In the genomic region with DNA sequence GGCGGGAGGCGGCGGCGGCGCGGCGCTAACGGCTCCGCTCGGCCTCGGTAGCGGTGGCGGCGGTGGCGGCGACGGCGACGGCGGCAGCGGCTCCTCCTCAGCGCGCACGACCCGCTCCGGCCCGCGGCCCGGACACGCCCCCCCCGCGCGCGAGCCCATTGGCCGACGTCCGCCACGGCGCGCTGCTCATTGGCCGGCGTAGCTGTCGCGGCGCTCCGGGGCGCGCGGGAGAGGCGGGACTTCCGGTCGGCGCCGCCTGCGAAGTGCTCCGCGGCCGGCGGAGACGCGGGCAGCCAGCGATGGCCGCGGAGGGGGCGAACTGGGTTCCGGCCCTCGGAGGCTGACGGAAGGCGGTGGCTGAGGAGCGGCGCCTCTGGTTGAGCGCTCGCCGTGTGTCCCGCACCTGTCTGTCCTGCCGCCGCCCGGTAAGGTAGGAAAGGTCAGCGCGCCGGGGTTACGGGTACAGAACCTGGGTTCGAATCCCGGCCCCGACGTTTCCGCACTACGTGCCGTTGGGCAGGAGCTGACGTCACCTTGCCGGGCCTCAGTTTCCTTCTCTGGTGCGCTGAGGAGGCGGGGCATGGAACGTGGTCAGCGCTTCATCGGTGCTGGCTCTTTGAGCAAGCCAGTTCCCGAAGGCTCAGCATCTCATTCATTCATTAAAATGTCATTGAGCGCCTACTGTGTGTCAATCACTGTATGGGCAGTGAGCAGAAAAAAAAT, we compare ENCODE assay signal across 1 cellular context.
A peak's percentile ranks its signal among the peaks of the same experiment; 100 is the strongest.
TF ChIP-seq lines count a peak whose summit lies in the region.

A gene (minus strand): TSS at position 108 of the 723 bp plus-strand sequence. CDS start 13,826 bp downstream, outside the sequence.

TF ChIP-seq in H1, 55 proteins besides CTCF, POLR2A, EP300 and RAD21:
- TF ChIP-seq TAF7 (optimal IDR thresholded peaks at IDR 0.05; ENCODE audit: borderline replicate concordance, low read depth, low read length) (peak; percentile 70), CHD2 (IDR thresholded peaks at IDR 0.05; ENCODE audit: low read length) (peak; percentile 68), ZNF274 (IDR thresholded peaks at IDR 0.05; ENCODE audit: borderline replicate concordance, extremely low read depth, low read length) (no peak), GABPA (IDR thresholded peaks at IDR 0.05; ENCODE audit: borderline replicate concordance, insufficient read depth, low read length) (peak; percentile 93), SIX5 (IDR thresholded peaks at IDR 0.05; ENCODE audit: low read depth, low read length) (no peak), CTBP2 (IDR thresholded peaks at IDR 0.05; ENCODE audit: borderline replicate concordance, insufficient read depth, insufficient read length, low read length) (no peak), YY1 (IDR thresholded peaks at IDR 0.05; ENCODE audit: low read depth, low read length) (peak; percentile 84), KDM1A (IDR thresholded peaks at IDR 0.05; ENCODE audit: borderline replicate concordance, low read length) (peak; percentile 71), HDAC2 (IDR thresholded peaks at IDR 0.05; ENCODE audit: borderline replicate concordance in 1 of 2, low read depth in 2 of 2, low read length in 2 of 2) (no peak; a peak in 1 of 4 replicates), KDM5A (IDR thresholded peaks at IDR 0.05; ENCODE audit: low read length) (no peak), SRF (IDR thresholded peaks at IDR 0.05; ENCODE audit: low read depth, low read length) (no peak), ASH2L (IDR thresholded peaks at IDR 0.05; ENCODE audit: low read length) (peak; percentile 75), GTF2F1 (IDR thresholded peaks at IDR 0.05; ENCODE audit: borderline replicate concordance, low read depth, low read length) (no peak), CHD1 (IDR thresholded peaks at IDR 0.05; ENCODE audit: low read depth, low read length) (no peak), BACH1 (IDR thresholded peaks at IDR 0.05; ENCODE audit: low read length) (no peak), SUZ12 (IDR thresholded peaks at IDR 0.05; ENCODE audit: low read length) (no peak), TBP (IDR thresholded peaks at IDR 0.05; ENCODE audit: low read depth, low read length) (peak; percentile 46; the same call in 1 of the 2 replicates), RXRA (IDR thresholded peaks at IDR 0.05; ENCODE audit: insufficient read depth, low read depth, low read length) (no peak), SAP30 (IDR thresholded peaks at IDR 0.05; ENCODE audit: insufficient read depth, insufficient replicate concordance, low read length) (no peak), SP1 (IDR thresholded peaks at IDR 0.05; ENCODE audit: low read depth, low read length) (peak; percentile 73; the same call in 1 of the 2 replicates), TAF1 (IDR thresholded peaks at IDR 0.05; ENCODE audit: low read depth, low read length) (peak; percentile 75), TEAD4 (IDR thresholded peaks at IDR 0.05; ENCODE audit: low read depth, low read length) (no peak), BRCA1 (IDR thresholded peaks at IDR 0.05; ENCODE audit: low read depth, low read length) (no peak), BCL11A (IDR thresholded peaks at IDR 0.05; ENCODE audit: low read depth in 2 of 2, low read length in 2 of 2) (no peak), JUN (IDR thresholded peaks at IDR 0.05; ENCODE audit: low read depth, low read length) (no peak), PHF8 (conservative IDR thresholded peaks at IDR 0.05; ENCODE audit: low read depth, low read length) (peak; percentile 94), EZH2 (IDR thresholded peaks at IDR 0.05; ENCODE audit: low read depth, low read length, severe bottlenecking) (no peak), CREB1 (IDR thresholded peaks at IDR 0.05) (peak; percentile 79), TCF12 (IDR thresholded peaks at IDR 0.05; ENCODE audit: low read depth, low read length) (no peak), POLR2AphosphoS5 (IDR thresholded peaks at IDR 0.05; ENCODE audit: low read depth, low read length) (peak; percentile 61; the same call in 1 of the 2 replicates), RNF2 (IDR thresholded peaks at IDR 0.05; ENCODE audit: borderline replicate concordance, low read depth, low read length, missing control alignments, poor library complexity, severe bottlenecking) (no peak), SP4 (IDR thresholded peaks at IDR 0.05; ENCODE audit: low read length) (no peak), CBX8 (IDR thresholded peaks at IDR 0.05; ENCODE audit: borderline replicate concordance, low read depth, low read length) (no peak), NRF1 (IDR thresholded peaks at IDR 0.05; ENCODE audit: low read depth, low read length) (no peak), KDM4A (IDR thresholded peaks at IDR 0.05; ENCODE audit: low read depth, low read length, severe bottlenecking) (peak; percentile 45), RFX5 (IDR thresholded peaks at IDR 0.05; ENCODE audit: borderline replicate concordance, low read depth, low read length) (no peak), FOSL1 (IDR thresholded peaks at IDR 0.05; ENCODE audit: insufficient read depth, low read depth, low read length) (no peak), RBBP5 (IDR thresholded peaks at IDR 0.05; ENCODE audit: borderline replicate concordance, low read depth, low read length) (peak; percentile 57; the same call in 1 of the 2 replicates), SIRT6 (IDR thresholded peaks at IDR 0.05; ENCODE audit: low read length) (no peak), SIN3A (conservative IDR thresholded peaks at IDR 0.05 in 1 of 2, IDR thresholded peaks at IDR 0.05 in 1 of 2; ENCODE audit: low read depth in 1 of 2, low read length in 2 of 2) (peak in 1 of 2 experiments; percentile 6; a peak in 1 of 4 replicates), SP2 (IDR thresholded peaks at IDR 0.05; ENCODE audit: low read length) (peak; percentile 46), NANOG (IDR thresholded peaks at IDR 0.05; ENCODE audit: insufficient read depth, low read depth, low read length, poor library complexity, severe bottlenecking) (no peak), EGR1 (IDR thresholded peaks at IDR 0.05; ENCODE audit: borderline replicate concordance, low read depth, low read length) (no peak), HDAC6 (IDR thresholded peaks at IDR 0.05; ENCODE audit: low read depth, low read length) (no peak), CEBPB (IDR thresholded peaks at IDR 0.05; ENCODE audit: low read depth, low read length) (no peak), CBX5 (IDR thresholded peaks at IDR 0.05; ENCODE audit: low read depth, low read length) (no peak), JUND (IDR thresholded peaks at IDR 0.05; ENCODE audit: low read length) (peak; percentile 63)
- TF ChIP-seq, protein P1, sequence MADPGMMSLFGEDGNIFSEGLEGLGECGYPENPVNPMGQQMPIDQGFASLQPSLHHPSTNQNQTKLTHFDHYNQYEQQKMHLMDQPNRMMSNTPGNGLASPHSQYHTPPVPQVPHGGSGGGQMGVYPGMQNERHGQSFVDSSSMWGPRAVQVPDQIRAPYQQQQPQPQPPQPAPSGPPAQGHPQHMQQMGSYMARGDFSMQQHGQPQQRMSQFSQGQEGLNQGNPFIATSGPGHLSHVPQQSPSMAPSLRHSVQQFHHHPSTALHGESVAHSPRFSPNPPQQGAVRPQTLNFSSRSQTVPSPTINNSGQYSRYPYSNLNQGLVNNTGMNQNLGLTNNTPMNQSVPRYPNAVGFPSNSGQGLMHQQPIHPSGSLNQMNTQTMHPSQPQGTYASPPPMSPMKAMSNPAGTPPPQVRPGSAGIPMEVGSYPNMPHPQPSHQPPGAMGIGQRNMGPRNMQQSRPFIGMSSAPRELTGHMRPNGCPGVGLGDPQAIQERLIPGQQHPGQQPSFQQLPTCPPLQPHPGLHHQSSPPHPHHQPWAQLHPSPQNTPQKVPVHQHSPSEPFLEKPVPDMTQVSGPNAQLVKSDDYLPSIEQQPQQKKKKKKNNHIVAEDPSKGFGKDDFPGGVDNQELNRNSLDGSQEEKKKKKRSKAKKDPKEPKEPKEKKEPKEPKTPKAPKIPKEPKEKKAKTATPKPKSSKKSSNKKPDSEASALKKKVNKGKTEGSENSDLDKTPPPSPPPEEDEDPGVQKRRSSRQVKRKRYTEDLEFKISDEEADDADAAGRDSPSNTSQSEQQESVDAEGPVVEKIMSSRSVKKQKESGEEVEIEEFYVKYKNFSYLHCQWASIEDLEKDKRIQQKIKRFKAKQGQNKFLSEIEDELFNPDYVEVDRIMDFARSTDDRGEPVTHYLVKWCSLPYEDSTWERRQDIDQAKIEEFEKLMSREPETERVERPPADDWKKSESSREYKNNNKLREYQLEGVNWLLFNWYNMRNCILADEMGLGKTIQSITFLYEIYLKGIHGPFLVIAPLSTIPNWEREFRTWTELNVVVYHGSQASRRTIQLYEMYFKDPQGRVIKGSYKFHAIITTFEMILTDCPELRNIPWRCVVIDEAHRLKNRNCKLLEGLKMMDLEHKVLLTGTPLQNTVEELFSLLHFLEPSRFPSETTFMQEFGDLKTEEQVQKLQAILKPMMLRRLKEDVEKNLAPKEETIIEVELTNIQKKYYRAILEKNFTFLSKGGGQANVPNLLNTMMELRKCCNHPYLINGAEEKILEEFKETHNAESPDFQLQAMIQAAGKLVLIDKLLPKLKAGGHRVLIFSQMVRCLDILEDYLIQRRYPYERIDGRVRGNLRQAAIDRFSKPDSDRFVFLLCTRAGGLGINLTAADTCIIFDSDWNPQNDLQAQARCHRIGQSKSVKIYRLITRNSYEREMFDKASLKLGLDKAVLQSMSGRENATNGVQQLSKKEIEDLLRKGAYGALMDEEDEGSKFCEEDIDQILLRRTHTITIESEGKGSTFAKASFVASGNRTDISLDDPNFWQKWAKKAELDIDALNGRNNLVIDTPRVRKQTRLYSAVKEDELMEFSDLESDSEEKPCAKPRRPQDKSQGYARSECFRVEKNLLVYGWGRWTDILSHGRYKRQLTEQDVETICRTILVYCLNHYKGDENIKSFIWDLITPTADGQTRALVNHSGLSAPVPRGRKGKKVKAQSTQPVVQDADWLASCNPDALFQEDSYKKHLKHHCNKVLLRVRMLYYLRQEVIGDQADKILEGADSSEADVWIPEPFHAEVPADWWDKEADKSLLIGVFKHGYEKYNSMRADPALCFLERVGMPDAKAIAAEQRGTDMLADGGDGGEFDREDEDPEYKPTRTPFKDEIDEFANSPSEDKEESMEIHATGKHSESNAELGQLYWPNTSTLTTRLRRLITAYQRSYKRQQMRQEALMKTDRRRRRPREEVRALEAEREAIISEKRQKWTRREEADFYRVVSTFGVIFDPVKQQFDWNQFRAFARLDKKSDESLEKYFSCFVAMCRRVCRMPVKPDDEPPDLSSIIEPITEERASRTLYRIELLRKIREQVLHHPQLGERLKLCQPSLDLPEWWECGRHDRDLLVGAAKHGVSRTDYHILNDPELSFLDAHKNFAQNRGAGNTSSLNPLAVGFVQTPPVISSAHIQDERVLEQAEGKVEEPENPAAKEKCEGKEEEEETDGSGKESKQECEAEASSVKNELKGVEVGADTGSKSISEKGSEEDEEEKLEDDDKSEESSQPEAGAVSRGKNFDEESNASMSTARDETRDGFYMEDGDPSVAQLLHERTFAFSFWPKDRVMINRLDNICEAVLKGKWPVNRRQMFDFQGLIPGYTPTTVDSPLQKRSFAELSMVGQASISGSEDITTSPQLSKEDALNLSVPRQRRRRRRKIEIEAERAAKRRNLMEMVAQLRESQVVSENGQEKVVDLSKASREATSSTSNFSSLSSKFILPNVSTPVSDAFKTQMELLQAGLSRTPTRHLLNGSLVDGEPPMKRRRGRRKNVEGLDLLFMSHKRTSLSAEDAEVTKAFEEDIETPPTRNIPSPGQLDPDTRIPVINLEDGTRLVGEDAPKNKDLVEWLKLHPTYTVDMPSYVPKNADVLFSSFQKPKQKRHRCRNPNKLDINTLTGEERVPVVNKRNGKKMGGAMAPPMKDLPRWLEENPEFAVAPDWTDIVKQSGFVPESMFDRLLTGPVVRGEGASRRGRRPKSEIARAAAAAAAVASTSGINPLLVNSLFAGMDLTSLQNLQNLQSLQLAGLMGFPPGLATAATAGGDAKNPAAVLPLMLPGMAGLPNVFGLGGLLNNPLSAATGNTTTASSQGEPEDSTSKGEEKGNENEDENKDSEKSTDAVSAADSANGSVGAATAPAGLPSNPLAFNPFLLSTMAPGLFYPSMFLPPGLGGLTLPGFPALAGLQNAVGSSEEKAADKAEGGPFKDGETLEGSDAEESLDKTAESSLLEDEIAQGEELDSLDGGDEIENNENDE (IDR thresholded peaks at IDR 0.05; ENCODE audit: insufficient replicate concordance, low read length), result no peak
- TF ChIP-seq, protein P2, sequence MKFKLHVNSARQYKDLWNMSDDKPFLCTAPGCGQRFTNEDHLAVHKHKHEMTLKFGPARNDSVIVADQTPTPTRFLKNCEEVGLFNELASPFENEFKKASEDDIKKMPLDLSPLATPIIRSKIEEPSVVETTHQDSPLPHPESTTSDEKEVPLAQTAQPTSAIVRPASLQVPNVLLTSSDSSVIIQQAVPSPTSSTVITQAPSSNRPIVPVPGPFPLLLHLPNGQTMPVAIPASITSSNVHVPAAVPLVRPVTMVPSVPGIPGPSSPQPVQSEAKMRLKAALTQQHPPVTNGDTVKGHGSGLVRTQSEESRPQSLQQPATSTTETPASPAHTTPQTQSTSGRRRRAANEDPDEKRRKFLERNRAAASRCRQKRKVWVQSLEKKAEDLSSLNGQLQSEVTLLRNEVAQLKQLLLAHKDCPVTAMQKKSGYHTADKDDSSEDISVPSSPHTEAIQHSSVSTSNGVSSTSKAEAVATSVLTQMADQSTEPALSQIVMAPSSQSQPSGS (IDR thresholded peaks at IDR 0.05; ENCODE audit: low read length), result peak; percentile 95
- TF ChIP-seq, protein P3, sequence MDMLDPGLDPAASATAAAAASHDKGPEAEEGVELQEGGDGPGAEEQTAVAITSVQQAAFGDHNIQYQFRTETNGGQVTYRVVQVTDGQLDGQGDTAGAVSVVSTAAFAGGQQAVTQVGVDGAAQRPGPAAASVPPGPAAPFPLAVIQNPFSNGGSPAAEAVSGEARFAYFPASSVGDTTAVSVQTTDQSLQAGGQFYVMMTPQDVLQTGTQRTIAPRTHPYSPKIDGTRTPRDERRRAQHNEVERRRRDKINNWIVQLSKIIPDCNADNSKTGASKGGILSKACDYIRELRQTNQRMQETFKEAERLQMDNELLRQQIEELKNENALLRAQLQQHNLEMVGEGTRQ (IDR thresholded peaks at IDR 0.05; ENCODE audit: low read length), result no peak
- TF ChIP-seq, protein P4, sequence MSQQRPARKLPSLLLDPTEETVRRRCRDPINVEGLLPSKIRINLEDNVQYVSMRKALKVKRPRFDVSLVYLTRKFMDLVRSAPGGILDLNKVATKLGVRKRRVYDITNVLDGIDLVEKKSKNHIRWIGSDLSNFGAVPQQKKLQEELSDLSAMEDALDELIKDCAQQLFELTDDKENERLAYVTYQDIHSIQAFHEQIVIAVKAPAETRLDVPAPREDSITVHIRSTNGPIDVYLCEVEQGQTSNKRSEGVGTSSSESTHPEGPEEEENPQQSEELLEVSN (IDR thresholded peaks at IDR 0.05), result no peak
- TF ChIP-seq, protein P5, sequence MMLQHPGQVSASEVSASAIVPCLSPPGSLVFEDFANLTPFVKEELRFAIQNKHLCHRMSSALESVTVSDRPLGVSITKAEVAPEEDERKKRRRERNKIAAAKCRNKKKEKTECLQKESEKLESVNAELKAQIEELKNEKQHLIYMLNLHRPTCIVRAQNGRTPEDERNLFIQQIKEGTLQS (IDR thresholded peaks at IDR 0.05; ENCODE audit: insufficient read depth, low read depth, low read length), result no peak
- TF ChIP-seq, protein P6, sequence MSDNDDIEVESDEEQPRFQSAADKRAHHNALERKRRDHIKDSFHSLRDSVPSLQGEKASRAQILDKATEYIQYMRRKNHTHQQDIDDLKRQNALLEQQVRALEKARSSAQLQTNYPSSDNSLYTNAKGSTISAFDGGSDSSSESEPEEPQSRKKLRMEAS (IDR thresholded peaks at IDR 0.05), result peak; percentile 63; the same call in 1 of the 2 replicates
